1 cellular context compared by ENCODE assay signal in the genomic region with DNA sequence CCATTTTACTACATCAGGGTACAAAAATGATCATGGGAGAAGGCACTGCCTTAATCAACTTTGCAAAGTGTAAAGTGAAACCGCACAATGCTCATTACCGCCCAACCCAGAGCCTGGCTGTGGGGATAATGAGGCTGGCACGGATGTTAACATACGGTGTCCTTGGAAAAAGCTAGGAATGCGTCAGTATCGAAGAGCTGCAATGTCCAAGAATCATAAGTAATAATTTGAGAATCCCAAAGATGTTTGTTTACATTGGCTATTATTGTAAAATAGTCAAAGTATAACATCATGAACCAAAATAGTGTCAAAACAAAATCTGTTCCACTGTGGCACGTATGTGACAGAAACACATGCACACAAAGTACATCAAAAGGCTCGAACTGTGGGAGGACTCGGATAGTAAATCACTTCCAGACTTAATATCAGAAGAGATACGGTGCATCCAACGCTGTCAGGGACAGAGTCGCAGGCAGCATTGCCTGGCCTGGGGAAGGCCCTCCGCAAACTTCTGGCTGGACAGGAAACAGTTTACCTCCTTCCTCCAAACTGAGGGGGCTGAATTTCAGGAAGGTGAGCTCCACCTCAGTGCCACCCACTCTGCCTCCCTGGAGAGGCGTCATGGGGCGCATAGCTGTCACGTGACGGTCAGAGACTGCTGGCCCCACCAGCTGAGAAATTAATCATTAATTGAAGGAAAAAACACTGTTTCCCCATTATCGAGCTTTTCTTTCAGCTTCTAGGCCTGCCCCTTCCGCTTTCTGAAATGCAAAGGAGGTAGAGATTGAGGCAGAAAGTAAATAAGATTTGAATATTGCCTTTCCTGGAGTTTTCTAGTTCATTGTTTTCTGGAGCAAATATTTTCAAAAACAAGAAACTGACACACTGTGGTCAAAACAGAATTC.
TF ChIP-seq lines count a peak whose summit lies in the region.

No MANE protein-coding gene starts in this region.

TF ChIP-seq in HepG2, 621 proteins besides CTCF, POLR2A, EP300 and RAD21 (continued from another document and continues in another):
- TF ChIP-seq, protein P1, sequence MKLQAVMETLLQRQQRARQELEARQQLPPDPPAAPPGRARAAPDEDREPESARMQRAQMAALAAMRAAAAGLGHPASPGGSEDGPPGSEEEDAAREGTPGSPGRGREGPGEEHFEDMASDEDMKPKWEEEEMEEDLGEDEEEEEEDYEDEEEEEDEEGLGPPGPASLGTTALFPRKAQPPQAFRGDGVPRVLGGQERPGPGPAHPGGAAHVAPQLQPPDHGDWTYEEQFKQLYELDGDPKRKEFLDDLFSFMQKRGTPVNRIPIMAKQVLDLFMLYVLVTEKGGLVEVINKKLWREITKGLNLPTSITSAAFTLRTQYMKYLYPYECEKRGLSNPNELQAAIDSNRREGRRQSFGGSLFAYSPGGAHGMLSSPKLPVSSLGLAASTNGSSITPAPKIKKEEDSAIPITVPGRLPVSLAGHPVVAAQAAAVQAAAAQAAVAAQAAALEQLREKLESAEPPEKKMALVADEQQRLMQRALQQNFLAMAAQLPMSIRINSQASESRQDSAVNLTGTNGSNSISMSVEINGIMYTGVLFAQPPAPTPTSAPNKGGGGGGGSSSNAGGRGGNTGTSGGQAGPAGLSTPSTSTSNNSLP (IDR thresholded peaks at IDR 0.05; ENCODE audit: low read depth, low read length) = peak; percentile 96
- TF ChIP-seq EEA1 (CRISPR knock-in tag; IDR thresholded peaks at IDR 0.05; ENCODE audit: borderline replicate concordance) (no peak), ZNF20 (CRISPR knock-in tag; IDR thresholded peaks at IDR 0.05) (no peak), HNF4A (CRISPR knock-in tag; IDR thresholded peaks at IDR 0.05) (peak; percentile 49), ZSCAN25 (CRISPR knock-in tag; IDR thresholded peaks at IDR 0.05) (peak; percentile 83), ZNF230 (CRISPR knock-in tag; IDR thresholded peaks at IDR 0.05) (peak; percentile 88; the same call in 1 of the 2 replicates), HNF4G (IDR thresholded peaks at IDR 0.05; ENCODE audit: borderline replicate concordance, low read depth, low read length) (0 out of 2 replicates have a peak, but pooled peaks have one; percentile 30), HNF4G (CRISPR knock-in tag; IDR thresholded peaks at IDR 0.05; ENCODE audit: borderline replicate concordance, low read depth) (no peak), FOSL2 (CRISPR knock-in tag; IDR thresholded peaks at IDR 0.05) (peak; percentile 81), SIX1 (CRISPR knock-in tag; IDR thresholded peaks at IDR 0.05; ENCODE audit: borderline replicate concordance) (peak; percentile 74), ARID2 (CRISPR knock-in tag; IDR thresholded peaks at IDR 0.05; ENCODE audit: borderline replicate concordance) (peak; percentile 6; the same call in 1 of the 2 replicates), HDAC2 (CRISPR knock-in tag; IDR thresholded peaks at IDR 0.05) (peak; percentile 89), ATF7-NPFF (CRISPR knock-in tag; IDR thresholded peaks at IDR 0.05; ENCODE audit: low read depth) (peak; percentile 82), SP4 (CRISPR knock-in tag; IDR thresholded peaks at IDR 0.05) (peak; percentile 74), PAX8 (CRISPR knock-in tag; IDR thresholded peaks at IDR 0.05; ENCODE audit: borderline replicate concordance) (peak; percentile 56), XRCC5 (optimal IDR thresholded peaks at IDR 0.05; ENCODE audit: low read length) (peak; percentile 79), MEIS2 (CRISPR knock-in tag; IDR thresholded peaks at IDR 0.05) (peak; percentile 80), KDM5A (IDR thresholded peaks at IDR 0.05; ENCODE audit: borderline replicate concordance, low read length) (no peak; the same call in 1 of the 2 replicates), GLI4 (CRISPR knock-in tag; IDR thresholded peaks at IDR 0.05; ENCODE audit: borderline replicate concordance) (peak; percentile 96; the same call in 1 of the 2 replicates), ERF (CRISPR knock-in tag; IDR thresholded peaks at IDR 0.05) (peak; percentile 92), RARA (CRISPR knock-in tag; IDR thresholded peaks at IDR 0.05) (no peak; the same call in 1 of the 2 replicates), ISX (CRISPR knock-in tag; conservative IDR thresholded peaks at IDR 0.05) (no peak), ZNF205 (CRISPR knock-in tag; IDR thresholded peaks at IDR 0.05) (0 out of 2 replicates have a peak, but pooled peaks have one; percentile 41), SP1 (IDR thresholded peaks at IDR 0.05) (no peak), SP1 (CRISPR knock-in tag; IDR thresholded peaks at IDR 0.05) (0 out of 2 replicates have a peak, but pooled peaks have one; percentile 56), SATB2 (CRISPR knock-in tag; IDR thresholded peaks at IDR 0.05) (peak; percentile 32; the same call in 1 of the 2 replicates), THAP11 (CRISPR knock-in tag; IDR thresholded peaks at IDR 0.05) (peak; percentile 76), MZF1 (CRISPR knock-in tag; IDR thresholded peaks at IDR 0.05; ENCODE audit: borderline replicate concordance) (0 out of 2 replicates have a peak, but pooled peaks have one; percentile 28), TMF1 (CRISPR knock-in tag; IDR thresholded peaks at IDR 0.05; ENCODE audit: low read depth) (0 out of 2 replicates have a peak, but pooled peaks have one; percentile 15), ZKSCAN1 (IDR thresholded peaks at IDR 0.05; ENCODE audit: low read length) (peak; percentile 33; the same call in 1 of the 2 replicates), MEIS1 (CRISPR knock-in tag; IDR thresholded peaks at IDR 0.05; ENCODE audit: borderline replicate concordance) (peak; percentile 58; the same call in 1 of the 2 replicates), ZNF772 (CRISPR knock-in tag; IDR thresholded peaks at IDR 0.05) (peak; percentile 69; the same call in 1 of the 2 replicates), ZNF232 (CRISPR knock-in tag; IDR thresholded peaks at IDR 0.05; ENCODE audit: borderline replicate concordance) (0 out of 2 replicates have a peak, but pooled peaks have one; percentile 83), SRY (CRISPR knock-in tag; IDR thresholded peaks at IDR 0.05) (no peak; the same call in 1 of the 2 replicates), SRF (IDR thresholded peaks at IDR 0.05; ENCODE audit: low read depth, low read length) (peak; percentile 87), CENPX (CRISPR knock-in tag; IDR thresholded peaks at IDR 0.05) (no peak)
- TF ChIP-seq, protein P2, sequence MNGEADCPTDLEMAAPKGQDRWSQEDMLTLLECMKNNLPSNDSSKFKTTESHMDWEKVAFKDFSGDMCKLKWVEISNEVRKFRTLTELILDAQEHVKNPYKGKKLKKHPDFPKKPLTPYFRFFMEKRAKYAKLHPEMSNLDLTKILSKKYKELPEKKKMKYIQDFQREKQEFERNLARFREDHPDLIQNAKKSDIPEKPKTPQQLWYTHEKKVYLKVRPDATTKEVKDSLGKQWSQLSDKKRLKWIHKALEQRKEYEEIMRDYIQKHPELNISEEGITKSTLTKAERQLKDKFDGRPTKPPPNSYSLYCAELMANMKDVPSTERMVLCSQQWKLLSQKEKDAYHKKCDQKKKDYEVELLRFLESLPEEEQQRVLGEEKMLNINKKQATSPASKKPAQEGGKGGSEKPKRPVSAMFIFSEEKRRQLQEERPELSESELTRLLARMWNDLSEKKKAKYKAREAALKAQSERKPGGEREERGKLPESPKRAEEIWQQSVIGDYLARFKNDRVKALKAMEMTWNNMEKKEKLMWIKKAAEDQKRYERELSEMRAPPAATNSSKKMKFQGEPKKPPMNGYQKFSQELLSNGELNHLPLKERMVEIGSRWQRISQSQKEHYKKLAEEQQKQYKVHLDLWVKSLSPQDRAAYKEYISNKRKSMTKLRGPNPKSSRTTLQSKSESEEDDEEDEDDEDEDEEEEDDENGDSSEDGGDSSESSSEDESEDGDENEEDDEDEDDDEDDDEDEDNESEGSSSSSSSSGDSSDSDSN (CRISPR knock-in tag; IDR thresholded peaks at IDR 0.05) = peak; percentile 79
- TF ChIP-seq, protein P3, sequence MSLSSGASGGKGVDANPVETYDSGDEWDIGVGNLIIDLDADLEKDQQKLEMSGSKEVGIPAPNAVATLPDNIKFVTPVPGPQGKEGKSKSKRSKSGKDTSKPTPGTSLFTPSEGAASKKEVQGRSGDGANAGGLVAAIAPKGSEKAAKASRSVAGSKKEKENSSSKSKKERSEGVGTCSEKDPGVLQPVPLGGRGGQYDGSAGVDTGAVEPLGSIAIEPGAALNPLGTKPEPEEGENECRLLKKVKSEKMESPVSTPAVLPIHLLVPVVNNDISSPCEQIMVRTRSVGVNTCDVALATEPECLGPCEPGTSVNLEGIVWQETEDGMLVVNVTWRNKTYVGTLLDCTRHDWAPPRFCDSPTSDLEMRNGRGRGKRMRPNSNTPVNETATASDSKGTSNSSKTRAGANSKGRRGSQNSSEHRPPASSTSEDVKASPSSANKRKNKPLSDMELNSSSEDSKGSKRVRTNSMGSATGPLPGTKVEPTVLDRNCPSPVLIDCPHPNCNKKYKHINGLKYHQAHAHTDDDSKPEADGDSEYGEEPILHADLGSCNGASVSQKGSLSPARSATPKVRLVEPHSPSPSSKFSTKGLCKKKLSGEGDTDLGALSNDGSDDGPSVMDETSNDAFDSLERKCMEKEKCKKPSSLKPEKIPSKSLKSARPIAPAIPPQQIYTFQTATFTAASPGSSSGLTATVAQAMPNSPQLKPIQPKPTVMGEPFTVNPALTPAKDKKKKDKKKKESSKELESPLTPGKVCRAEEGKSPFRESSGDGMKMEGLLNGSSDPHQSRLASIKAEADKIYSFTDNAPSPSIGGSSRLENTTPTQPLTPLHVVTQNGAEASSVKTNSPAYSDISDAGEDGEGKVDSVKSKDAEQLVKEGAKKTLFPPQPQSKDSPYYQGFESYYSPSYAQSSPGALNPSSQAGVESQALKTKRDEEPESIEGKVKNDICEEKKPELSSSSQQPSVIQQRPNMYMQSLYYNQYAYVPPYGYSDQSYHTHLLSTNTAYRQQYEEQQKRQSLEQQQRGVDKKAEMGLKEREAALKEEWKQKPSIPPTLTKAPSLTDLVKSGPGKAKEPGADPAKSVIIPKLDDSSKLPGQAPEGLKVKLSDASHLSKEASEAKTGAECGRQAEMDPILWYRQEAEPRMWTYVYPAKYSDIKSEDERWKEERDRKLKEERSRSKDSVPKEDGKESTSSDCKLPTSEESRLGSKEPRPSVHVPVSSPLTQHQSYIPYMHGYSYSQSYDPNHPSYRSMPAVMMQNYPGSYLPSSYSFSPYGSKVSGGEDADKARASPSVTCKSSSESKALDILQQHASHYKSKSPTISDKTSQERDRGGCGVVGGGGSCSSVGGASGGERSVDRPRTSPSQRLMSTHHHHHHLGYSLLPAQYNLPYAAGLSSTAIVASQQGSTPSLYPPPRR (CRISPR knock-in tag; IDR thresholded peaks at IDR 0.05; ENCODE audit: borderline replicate concordance) = peak; percentile 85; the same call in 1 of the 2 replicates
- TF ChIP-seq, protein P4, sequence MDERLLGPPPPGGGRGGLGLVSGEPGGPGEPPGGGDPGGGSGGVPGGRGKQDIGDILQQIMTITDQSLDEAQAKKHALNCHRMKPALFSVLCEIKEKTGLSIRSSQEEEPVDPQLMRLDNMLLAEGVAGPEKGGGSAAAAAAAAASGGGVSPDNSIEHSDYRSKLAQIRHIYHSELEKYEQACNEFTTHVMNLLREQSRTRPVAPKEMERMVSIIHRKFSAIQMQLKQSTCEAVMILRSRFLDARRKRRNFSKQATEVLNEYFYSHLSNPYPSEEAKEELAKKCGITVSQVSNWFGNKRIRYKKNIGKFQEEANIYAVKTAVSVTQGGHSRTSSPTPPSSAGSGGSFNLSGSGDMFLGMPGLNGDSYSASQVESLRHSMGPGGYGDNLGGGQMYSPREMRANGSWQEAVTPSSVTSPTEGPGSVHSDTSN (CRISPR knock-in tag; IDR thresholded peaks at IDR 0.05) = 0 out of 2 replicates have a peak, but pooled peaks have one; percentile 9
- TF ChIP-seq, protein P5, sequence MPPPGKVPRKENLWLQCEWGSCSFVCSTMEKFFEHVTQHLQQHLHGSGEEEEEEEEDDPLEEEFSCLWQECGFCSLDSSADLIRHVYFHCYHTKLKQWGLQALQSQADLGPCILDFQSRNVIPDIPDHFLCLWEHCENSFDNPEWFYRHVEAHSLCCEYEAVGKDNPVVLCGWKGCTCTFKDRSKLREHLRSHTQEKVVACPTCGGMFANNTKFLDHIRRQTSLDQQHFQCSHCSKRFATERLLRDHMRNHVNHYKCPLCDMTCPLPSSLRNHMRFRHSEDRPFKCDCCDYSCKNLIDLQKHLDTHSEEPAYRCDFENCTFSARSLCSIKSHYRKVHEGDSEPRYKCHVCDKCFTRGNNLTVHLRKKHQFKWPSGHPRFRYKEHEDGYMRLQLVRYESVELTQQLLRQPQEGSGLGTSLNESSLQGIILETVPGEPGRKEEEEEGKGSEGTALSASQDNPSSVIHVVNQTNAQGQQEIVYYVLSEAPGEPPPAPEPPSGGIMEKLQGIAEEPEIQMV (CRISPR knock-in tag; IDR thresholded peaks at IDR 0.05; ENCODE audit: low read depth) = peak; percentile 48
- TF ChIP-seq, protein P6, sequence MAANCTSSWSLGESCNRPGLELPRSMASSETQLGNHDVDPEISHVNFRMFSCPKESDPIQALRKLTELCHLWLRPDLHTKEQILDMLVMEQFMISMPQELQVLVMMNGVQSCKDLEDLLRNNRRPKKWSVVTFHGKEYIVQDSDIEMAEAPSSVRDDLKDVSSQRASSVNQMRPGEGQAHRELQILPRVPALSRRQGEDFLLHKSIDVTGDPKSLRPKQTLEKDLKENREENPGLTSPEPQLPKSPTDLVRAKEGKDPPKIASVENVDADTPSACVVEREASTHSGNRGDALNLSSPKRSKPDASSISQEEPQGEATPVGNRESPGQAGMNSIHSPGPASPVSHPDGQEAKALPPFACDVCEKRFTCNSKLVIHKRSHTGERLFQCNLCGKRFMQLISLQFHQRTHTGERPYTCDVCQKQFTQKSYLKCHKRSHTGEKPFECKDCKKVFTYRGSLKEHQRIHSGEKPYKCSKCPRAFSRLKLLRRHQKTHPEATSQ (CRISPR knock-in tag; IDR thresholded peaks at IDR 0.05; ENCODE audit: borderline replicate concordance) = peak; percentile 16; the same call in 1 of the 2 replicates
- TF ChIP-seq, protein P7, sequence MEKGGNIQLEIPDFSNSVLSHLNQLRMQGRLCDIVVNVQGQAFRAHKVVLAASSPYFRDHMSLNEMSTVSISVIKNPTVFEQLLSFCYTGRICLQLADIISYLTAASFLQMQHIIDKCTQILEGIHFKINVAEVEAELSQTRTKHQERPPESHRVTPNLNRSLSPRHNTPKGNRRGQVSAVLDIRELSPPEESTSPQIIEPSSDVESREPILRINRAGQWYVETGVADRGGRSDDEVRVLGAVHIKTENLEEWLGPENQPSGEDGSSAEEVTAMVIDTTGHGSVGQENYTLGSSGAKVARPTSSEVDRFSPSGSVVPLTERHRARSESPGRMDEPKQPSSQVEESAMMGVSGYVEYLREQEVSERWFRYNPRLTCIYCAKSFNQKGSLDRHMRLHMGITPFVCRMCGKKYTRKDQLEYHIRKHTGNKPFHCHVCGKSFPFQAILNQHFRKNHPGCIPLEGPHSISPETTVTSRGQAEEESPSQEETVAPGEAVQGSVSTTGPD (CRISPR knock-in tag; IDR thresholded peaks at IDR 0.05) = no peak
- TF ChIP-seq, protein P8, sequence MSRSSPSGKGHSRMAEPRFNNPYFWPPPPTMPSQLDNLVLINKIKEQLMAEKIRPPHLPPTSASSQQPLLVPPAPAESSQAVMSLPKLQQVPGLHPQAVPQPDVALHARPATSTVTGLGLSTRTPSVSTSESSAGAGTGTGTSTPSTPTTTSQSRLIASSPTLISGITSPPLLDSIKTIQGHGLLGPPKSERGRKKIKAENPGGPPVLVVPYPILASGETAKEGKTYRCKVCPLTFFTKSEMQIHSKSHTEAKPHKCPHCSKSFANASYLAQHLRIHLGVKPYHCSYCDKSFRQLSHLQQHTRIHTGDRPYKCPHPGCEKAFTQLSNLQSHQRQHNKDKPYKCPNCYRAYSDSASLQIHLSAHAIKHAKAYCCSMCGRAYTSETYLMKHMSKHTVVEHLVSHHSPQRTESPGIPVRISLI (CRISPR knock-in tag; IDR thresholded peaks at IDR 0.05; ENCODE audit: borderline replicate concordance) = peak; percentile 87
